ENCODE assay signal across 10 cellular contexts in genomic region chr5:169778622-169779596, GRCh38.
A peak's percentile ranks its signal among the peaks of the same experiment; 100 is the strongest.
DNase-seq lines count a peak whose midpoint lies in the region; ATAC-seq and TF ChIP-seq lines count a peak whose summit lies in the region.
"Had no signal": no experiment of that assay in that cellular context is flagged by ENCODE, and none has a peak within 500 bp of the region (broad histone marks: within the 10 kb centered on the region; RNA-seq: fewer than 3 reads in every experiment).

No MANE protein-coding gene starts in this region.

- no TSS peak for BruUV-seq in OCI-LY7 (replicated peaks; lab: Mats Ljungman, UMichigan)

- H3K27me3 ChIP-seq in transverse colon (no peaks in the 10 kb centered on the region), foreskin keratinocyte (no peaks in the 10 kb centered on the region)
- H3K27me3 ChIP-seq: Peyer's patch had no signal

- ATAC-seq in GM19372 (IDR thresholded peaks at IDR 0.05; ENCODE audit: low read depth, unreplicated experiment) (peak; percentile 89), HG03039 (IDR thresholded peaks at IDR 0.05; ENCODE audit: unreplicated experiment) (peak; percentile 77), foreskin keratinocyte (no peak)

- TF ChIP-seq EP300 in transverse colon (IDR thresholded peaks at IDR 0.05; ENCODE audit: low read depth), result no peak

- peak; percentile 58 for DNase-seq in GM10248 (ENCODE audit: extremely low spot score)
- peak; percentile 41 for DNase-seq in OCI-LY7 (ENCODE audit: low spot score)
- no peak for DNase-seq in NCI-H1930 (lab: John Stamatoyannopoulos, UW)
- no peak for DNase-seq in NCI-H187 (lab: John Stamatoyannopoulos, UW)
- DNase-seq in transverse colon, result no peak
- DNase-seq in foreskin keratinocyte, result no peak
- DNase-seq: activated effector memory CD4-positive, alpha-beta T cell treated with anti-CD3 and anti-CD28 coated beads, Interleukin-2, amount 50 U/mL, for 16 hours had no signal

- peaks cover 35% of the 10 kb centered on the region for H3K36me3 ChIP-seq in OCI-LY7 (ENCODE audit: insufficient read depth, low read length)
- H3K36me3 ChIP-seq in transverse colon, result no peaks in the 10 kb centered on the region
- H3K36me3 ChIP-seq: Peyer's patch had no signal

- H4K20me1 ChIP-seq in OCI-LY7 (ENCODE audit: insufficient read depth, low read length), result no peaks in the 10 kb centered on the region

- WGBS in transverse colon (ENCODE audit: low coverage in 1 of 2), 2 donors, result 62 to 71% methylated on average over 5 to 7 of the region's 7 CpGs

- H3K79me2 ChIP-seq in OCI-LY7 (ENCODE audit: insufficient read depth, low read depth, low read length), result no peaks in the 10 kb centered on the region

- in situ Hi-C loops in transverse colon (cut with MboI; ENCODE audit: low pct_ligation_motif_present in 1 of 4, low pct_unique_long_range_greater_than_20kb in 1 of 4, low sequenced_read_pairs in 3 of 4), result no loop called here

- H2AFZ ChIP-seq in OCI-LY7 (ENCODE audit: low read length), result no peak overlapping the region

- POLR2A ChIA-PET in GM10248 (lab: Yijun Ruan, JAX) (no interaction called here), OCI-LY7 (lab: Charles Lee) (interaction anchor here (0.6 to 1.2 kb wide), 7 partner anchors 8 to 51 kb away, joined by 3 to 4 read pairs (median 3); no protein-coding TSS in a partner anchor)

- TF ChIP-seq CTCF in GM10248 (IDR thresholded peaks at IDR 0.05; ENCODE audit: control extremely low read depth, extremely low read depth, low read depth, missing control alignments), result no peak
- TF ChIP-seq CTCF in OCI-LY7 (conservative IDR thresholded peaks at IDR 0.05; ENCODE audit: low read length), result no peak
- no peak for TF ChIP-seq CTCF in transverse colon (IDR thresholded peaks at IDR 0.05)
- no peak for TF ChIP-seq CTCF in foreskin keratinocyte (conservative IDR thresholded peaks at IDR 0.05)

- no peak overlapping the region for H3K27ac ChIP-seq in OCI-LY7 (ENCODE audit: low read depth, low read length, poor library complexity, severe bottlenecking)
- no peak overlapping the region for H3K27ac ChIP-seq in transverse colon
- no peak overlapping the region for H3K27ac ChIP-seq in foreskin keratinocyte
- H3K27ac ChIP-seq: Peyer's patch had no signal

- CTCF ChIA-PET in GM10248 (lab: Yijun Ruan, JAX) (interaction anchor here (0.6 to 2.0 kb wide), 13 partner anchors 10 to 201 kb away, joined by 3 to 9 read pairs (median 4); partner anchors contain the start of gene INSYN2B), OCI-LY7 (lab: Charles Lee; ENCODE audit: unreplicated experiment) (interaction anchor here (0.6 kb wide), 2 partner anchors 110 to 202 kb away, joined by 3 to 4 read pairs; no protein-coding TSS in a partner anchor)

- H3K9me3 ChIP-seq in OCI-LY7 (ENCODE audit: low read length) (no peaks in the 10 kb centered on the region), transverse colon (no peaks in the 10 kb centered on the region)
- H3K9me3 ChIP-seq: Peyer's patch had no signal

- peak overlapping the region; percentile 12; the same call in 1 of the 2 replicates for H3K4me2 ChIP-seq in OCI-LY7 (ENCODE audit: low read length)

- H3K4me1 ChIP-seq in OCI-LY7 (ENCODE audit: insufficient read depth, low read length, poor library complexity, severe bottlenecking) (peaks cover 16% of the 10 kb centered on the region), transverse colon (no peaks in the 10 kb centered on the region), foreskin keratinocyte (no peaks in the 10 kb centered on the region)
- H3K4me1 ChIP-seq: Peyer's patch had no signal

- intact Hi-C loops in OCI-LY7 (cut with micrococcal nuclease; ENCODE audit: unreplicated experiment) (no loop called here), transverse colon (cut with DNase I; ENCODE audit: low total_unique reads) (no loop called here)

- no peak for TF ChIP-seq POLR2A in transverse colon (IDR thresholded peaks at IDR 0.05)

- H3K9me2 ChIP-seq in OCI-LY7 (ENCODE audit: insufficient read depth, low read length), result no peaks in the 10 kb centered on the region

- no peak overlapping the region for H3K4me3 ChIP-seq in OCI-LY7 (ENCODE audit: low read depth, low read length, poor library complexity, severe bottlenecking)
- H3K4me3 ChIP-seq in transverse colon, result no peak overlapping the region
- H3K4me3 ChIP-seq: Peyer's patch had no signal

Comparison
In these comparisons a context has a peak if more than half of its experiments do, and no peak if none do; other contexts are left out.
1. DNase-seq: peak in GM10248 (single experiment) and OCI-LY7 (single experiment); none in NCI-H1930 (0 of 2), NCI-H187 (0 of 2), transverse colon (single experiment) and foreskin keratinocyte (0 of 2).